33 cellular contexts compared by ENCODE assay signal in genomic region chr2:178978667-178979066, GRCh38.
"Had no signal": no experiment of that assay in that cellular context is flagged by ENCODE, and none has a peak within 500 bp of the region (broad histone marks: within the 10 kb centered on the region; RNA-seq: fewer than 3 reads in every experiment).

No MANE protein-coding gene starts in this region.

- H3K27ac Mint-ChIP-seq: activated B cell treated with CpG ODN at 0.5 μM for 24 hours; activated CD4-positive, alpha-beta memory T cell treated with anti-CD3 and anti-CD28 coated beads for 36 hours; activated CD4-positive, alpha-beta T cell treated with anti-CD3 and anti-CD28 coated beads, Interleukin-2, amount 10 ng/mL, durations not matched to agents 24 days and 14 days; activated CD8-positive, alpha-beta T cell treated with anti-CD3 and anti-CD28 coated beads for 36 hours; activated naive CD4-positive, alpha-beta T cell treated with anti-CD3 and anti-CD28 coated beads for 36 hours; activated naive CD4-positive, alpha-beta T cell treated with anti-CD3 and anti-CD28 coated beads, Interleukin-2, amount 50 U/mL, for 72 hours; activated naive CD8-positive, alpha-beta T cell treated with anti-CD3 and anti-CD28 coated beads for 36 hours; activated T-helper 17 cell treated with anti-CD3 and anti-CD28 coated beads, Interleukin-2, amount 50 U/mL, for 72 hours; brain; T-helper 1 cell treated with Interleukin-12 subunit alpha and Interleukin-12 subunit beta and Interleukin-4 antibody, amounts not matched to agents 30 μg/mL and 1 μg/mL, for 36 hours had no signal

- H3K36me3 ChIP-seq: adrenal gland had no signal

- H3K9me3 Mint-ChIP-seq: activated CD4-positive, alpha-beta memory T cell treated with anti-CD3 and anti-CD28 coated beads for 36 hours; activated CD4-positive, alpha-beta T cell treated with anti-CD3 and anti-CD28 coated beads, Interleukin-2, amount 10 ng/mL, durations not matched to agents 24 days and 14 days; activated CD8-positive, alpha-beta T cell treated with anti-CD3 and anti-CD28 coated beads for 36 hours; activated naive CD8-positive, alpha-beta T cell treated with anti-CD3 and anti-CD28 coated beads for 36 hours; activated T-helper 17 cell treated with anti-CD3 and anti-CD28 coated beads, Interleukin-2, amount 50 U/mL, for 72 hours had no signal

- H3K27me3 ChIP-seq: adrenal gland, cardiac muscle cell had no signal

- H3K27me3 Mint-ChIP-seq: activated B cell treated with CpG ODN at 0.5 μM for 24 hours; activated CD4-positive, alpha-beta memory T cell treated with anti-CD3 and anti-CD28 coated beads for 36 hours; activated CD4-positive, alpha-beta T cell treated with anti-CD3 and anti-CD28 coated beads, Interleukin-2, amount 10 ng/mL, durations not matched to agents 24 days and 14 days; activated CD8-positive, alpha-beta T cell treated with anti-CD3 and anti-CD28 coated beads for 36 hours; activated naive CD8-positive, alpha-beta T cell treated with anti-CD3 and anti-CD28 coated beads for 36 hours; activated T-helper 17 cell treated with anti-CD3 and anti-CD28 coated beads, Interleukin-2, amount 50 U/mL, for 72 hours; central memory CD8-positive, alpha-beta T cell had no signal

- H3K4me1 Mint-ChIP-seq: activated B cell treated with CpG ODN at 0.5 μM for 24 hours; activated CD4-positive, alpha-beta T cell treated with anti-CD3 and anti-CD28 coated beads, Interleukin-2, amount 10 ng/mL, durations not matched to agents 24 days and 14 days; activated T-helper 17 cell treated with anti-CD3 and anti-CD28 coated beads, Interleukin-2, amount 50 U/mL, for 72 hours; brain; central memory CD8-positive, alpha-beta T cell had no signal

- FAIRE-seq: astrocyte, bronchial epithelial cell had no signal

- H3K4me3 ChIP-seq: adrenal gland, cardiac muscle cell had no signal

- H3K4me1 ChIP-seq: adrenal gland had no signal

- H3K36me3 Mint-ChIP-seq: activated CD4-positive, alpha-beta memory T cell treated with anti-CD3 and anti-CD28 coated beads for 36 hours; activated naive CD4-positive, alpha-beta T cell treated with anti-CD3 and anti-CD28 coated beads, Interleukin-2, amount 50 U/mL, for 72 hours; brain had no signal

- H3K27ac ChIP-seq: adrenal gland, cardiac muscle cell, VCaP had no signal

- H3K9me3 ChIP-seq: adrenal gland had no signal

- H3K4me3 Mint-ChIP-seq: activated B cell treated with CpG ODN at 0.5 μM for 24 hours; activated CD4-positive, alpha-beta memory T cell treated with anti-CD3 and anti-CD28 coated beads for 36 hours; activated CD4-positive, alpha-beta T cell treated with anti-CD3 and anti-CD28 coated beads, Interleukin-2, amount 10 ng/mL, durations not matched to agents 24 days and 14 days; activated CD8-positive, alpha-beta T cell treated with anti-CD3 and anti-CD28 coated beads for 36 hours; activated naive CD4-positive, alpha-beta T cell treated with anti-CD3 and anti-CD28 coated beads for 36 hours; activated naive CD8-positive, alpha-beta T cell treated with anti-CD3 and anti-CD28 coated beads for 36 hours; activated T-helper 17 cell treated with anti-CD3 and anti-CD28 coated beads, Interleukin-2, amount 50 U/mL, for 72 hours; brain; central memory CD8-positive, alpha-beta T cell; T-helper 1 cell treated with Interleukin-12 subunit alpha and Interleukin-12 subunit beta and Interleukin-4 antibody, amounts not matched to agents 30 μg/mL and 1 μg/mL, for 36 hours had no signal

- DNase-seq: activated B cell treated with CpG ODN at 0.5 μM for 24 hours; activated CD4-positive, alpha-beta memory T cell treated with anti-CD3 and anti-CD28 coated beads for 36 hours; activated CD4-positive, alpha-beta T cell treated with anti-CD3 and anti-CD28 coated beads for 4 hours; activated CD4-positive, alpha-beta T cell treated with anti-CD3 and anti-CD28 coated beads, Interleukin-2, amount 10 ng/mL, durations not matched to agents 24 days and 14 days; activated CD4-positive, alpha-beta T cell treated with anti-CD3 and anti-CD28 coated beads, Interleukin-2, amount 50 U/mL, for 1 hour; activated CD4-positive, alpha-beta T cell treated with anti-CD3 and anti-CD28 coated beads, Interleukin-2, amount 50 U/mL, for 4 hours; activated CD4-positive, CD25-positive, alpha-beta regulatory T cell treated with anti-CD3 and anti-CD28 coated beads, Interleukin-2, amount 50 U/mL, for 72 hours; activated CD8-positive, alpha-beta memory T cell treated with anti-CD3 and anti-CD28 coated beads, Interleukin-2, amount 50 U/mL, for 4 hours; activated CD8-positive, alpha-beta T cell treated with anti-CD3 and anti-CD28 coated beads for 36 hours; activated effector memory CD4-positive, alpha-beta T cell treated with anti-CD3 and anti-CD28 coated beads, Interleukin-2, amount 50 U/mL, for 16 hours; activated gamma-delta T cell treated with Interleukin-2 at 50 U/mL for 16 hours; activated naive CD4-positive, alpha-beta T cell; activated naive CD4-positive, alpha-beta T cell treated with anti-CD3 and anti-CD28 coated beads for 36 hours; activated naive CD4-positive, alpha-beta T cell treated with anti-CD3 and anti-CD28 coated beads, Interleukin-2, amount 50 U/mL, for 16 hours; activated naive CD8-positive, alpha-beta T cell treated with anti-CD3 and anti-CD28 coated beads for 36 hours; activated T-cell treated with anti-CD3 and anti-CD28 coated beads for 4 hours; activated T-cell treated with anti-CD3 and anti-CD28 coated beads, Interleukin-2, amount 50 U/mL, for 1 hour; activated T-cell treated with anti-CD3 and anti-CD28 coated beads, Interleukin-2, amount 50 U/mL, for 48 hours; adrenal gland; amniotic stem cell; aorta; caudate nucleus; cerebellar nuclear complex; T-helper 1 cell had no signal

- ATAC-seq: activated CD8-positive, alpha-beta T cell treated with anti-CD3 and anti-CD28 coated beads for 36 hours; activated naive CD4-positive, alpha-beta T cell treated with anti-CD3 and anti-CD28 coated beads, Interleukin-2, amount 50 U/mL, for 72 hours; activated T-helper 17 cell treated with anti-CD3 and anti-CD28 coated beads, Interleukin-2, amount 50 U/mL, for 72 hours had no signal
